In genomic region chr6:35093783-35094182, GRCh38 we compare ENCODE assay signal across 18 cellular contexts. TPM values are rescaled to one million over a fixed set of nuclear protein-coding genes. Genes with fewer than 3 reads are reported as not detected.
"Had no signal": no experiment of that assay in that cellular context is flagged by ENCODE, and none has a peak within 500 bp of the region (broad histone marks: within the 10 kb centered on the region; RNA-seq: fewer than 3 reads in every experiment).

No MANE protein-coding gene starts in this region.

- ATAC-seq: activated naive CD8-positive, alpha-beta T cell treated with anti-CD3 and anti-CD28 coated beads, Interleukin-2, amount 50 U/mL, for 24 hours; foreskin keratinocyte; mucosa of descending colon; naive thymus-derived CD4-positive, alpha-beta T cell had no signal

- H3K4me1 Mint-ChIP-seq: activated naive CD8-positive, alpha-beta T cell treated with anti-CD3 and anti-CD28 coated beads, Interleukin-2, amount 50 U/mL, for 24 hours; naive thymus-derived CD4-positive, alpha-beta T cell had no signal

- H3K9me3 Mint-ChIP-seq: activated naive CD4-positive, alpha-beta T cell treated with anti-CD3 and anti-CD28 coated beads for 36 hours; activated naive CD8-positive, alpha-beta T cell treated with anti-CD3 and anti-CD28 coated beads, Interleukin-2, amount 50 U/mL, for 24 hours; activated T-helper 2 cell treated with anti-CD3 and anti-CD28 coated beads, Interferon-gamma antibody, Interleukin-2, Interleukin-4, amounts not matched to agents 10 μg/mL and 5 μg/mL and 100 μg/mL, durations not matched to agents 14 hours and 24 hours and 36 hours; naive thymus-derived CD4-positive, alpha-beta T cell; stimulated activated naive CD8-positive, alpha-beta T cell treated with anti-CD3 and anti-CD28 coated beads, Interleukin-15, Interleukin-2, amounts not matched to agents 100 ng/mL and 50 ng/mL, for 24 hours had no signal

- H3K27ac Mint-ChIP-seq: activated naive CD4-positive, alpha-beta T cell treated with anti-CD3 and anti-CD28 coated beads for 36 hours; activated naive CD8-positive, alpha-beta T cell treated with anti-CD3 and anti-CD28 coated beads, Interleukin-2, amount 50 U/mL, for 24 hours; activated T-helper 2 cell treated with anti-CD3 and anti-CD28 coated beads, Interferon-gamma antibody, Interleukin-2, Interleukin-4, amounts not matched to agents 10 μg/mL and 5 μg/mL and 100 μg/mL, durations not matched to agents 14 hours and 24 hours and 36 hours; naive thymus-derived CD4-positive, alpha-beta T cell; stimulated activated naive CD8-positive, alpha-beta T cell treated with anti-CD3 and anti-CD28 coated beads, Interleukin-15, Interleukin-2, amounts not matched to agents 100 ng/mL and 50 ng/mL, for 24 hours had no signal

- H3K36me3 ChIP-seq: cardiac muscle cell had no signal

- H3K4me3 ChIP-seq: cardiac muscle cell, mucosa of descending colon, SK-N-MC had no signal

- H3K9me3 ChIP-seq: mucosa of descending colon had no signal

- H3K27ac ChIP-seq: cardiac muscle cell, foreskin keratinocyte had no signal

- H3K27me3 ChIP-seq: cardiac muscle cell, foreskin keratinocyte had no signal

- DNase-seq: activated CD4-positive, alpha-beta T cell treated with anti-CD3 and anti-CD28 coated beads, Interleukin-2, amount 50 U/mL, for 48 hours; activated naive CD4-positive, alpha-beta T cell treated with anti-CD3 and anti-CD28 coated beads for 36 hours; activated naive CD8-positive, alpha-beta T cell treated with anti-CD3 and anti-CD28 coated beads, Interleukin-2, amount 50 U/mL, for 24 hours; foreskin keratinocyte; mammary epithelial cell; mucosa of descending colon; naive thymus-derived CD4-positive, alpha-beta T cell; nucleus accumbens; T-helper 1 cell; T1000 had no signal

- H3K4me3 Mint-ChIP-seq: activated naive CD4-positive, alpha-beta T cell treated with anti-CD3 and anti-CD28 coated beads for 36 hours; activated naive CD8-positive, alpha-beta T cell treated with anti-CD3 and anti-CD28 coated beads, Interleukin-2, amount 50 U/mL, for 24 hours; naive thymus-derived CD4-positive, alpha-beta T cell; stimulated activated naive CD8-positive, alpha-beta T cell treated with anti-CD3 and anti-CD28 coated beads, Interleukin-15, Interleukin-2, amounts not matched to agents 100 ng/mL and 50 ng/mL, for 24 hours had no signal

- H3K27me3 Mint-ChIP-seq: activated naive CD8-positive, alpha-beta T cell treated with anti-CD3 and anti-CD28 coated beads, Interleukin-2, amount 50 U/mL, for 24 hours; stimulated activated naive CD8-positive, alpha-beta T cell treated with anti-CD3 and anti-CD28 coated beads, Interleukin-15, Interleukin-2, amounts not matched to agents 100 ng/mL and 50 ng/mL, for 24 hours had no signal

- FAIRE-seq: astrocyte, endothelial cell of umbilical vein, islet of Langerhans had no signal

RNA-seq across cellular contexts. Expression of gene TCP11, which starts 47.4 kb away (rescaled TPM):
- total RNA-seq: activated naive CD4-positive, alpha-beta T cell treated with anti-CD3 and anti-CD28 coated beads for 36 hours; activated T-helper 2 cell treated with anti-CD3 and anti-CD28 coated beads, Interferon-gamma antibody, Interleukin-2, Interleukin-4, amounts not matched to agents 10 μg/mL and 5 μg/mL and 100 μg/mL, durations not matched to agents 14 hours and 24 hours and 36 hours; astrocyte; endothelial cell of umbilical vein; foreskin keratinocyte; left lobe of liver; mammary epithelial cell; mucosa of descending colon; naive thymus-derived CD4-positive, alpha-beta T cell had no signal
- polyA plus RNA-seq: mammary epithelial cell; naive thymus-derived CD4-positive, alpha-beta T cell had no signal
